Comparison of ENCODE assay signal across 16 cellular contexts in genomic region chr9:136663311-136663679, GRCh38. TPM values are rescaled to one million over a fixed set of nuclear protein-coding genes. Genes with fewer than 3 reads are reported as not detected.
A peak's percentile ranks its signal among the peaks of the same experiment; 100 is the strongest.
DNase-seq lines count a peak whose midpoint lies in the region; ATAC-seq, FAIRE-seq and TF ChIP-seq lines count a peak whose summit lies in the region.
"Had no signal": no experiment of that assay in that cellular context is flagged by ENCODE, and none has a peak within 500 bp of the region (broad histone marks: within the 10 kb centered on the region; RNA-seq: fewer than 3 reads in every experiment).

No MANE protein-coding gene starts in this region.

- H3K4me3 ChIP-seq in adrenal gland (peak overlapping the region in 1 of 4 donors; percentile 52), endothelial cell of umbilical vein (replicated peaks in 1 of 3; ENCODE audit: insufficient read depth in 1 of 3, low read depth in 1 of 3, low read length in 3 of 3) (peak overlapping the region; percentile 83 to 93 (median 90)), muscle layer of duodenum (ENCODE audit: low read depth in 1 of 2, low read length in 2 of 2) (peak overlapping the region; percentile 21 to 48), PC-9 (no peak overlapping the region)

- no peak overlapping the region for H2AFZ ChIP-seq in endothelial cell of umbilical vein (ENCODE audit: low read depth, low read length)
- H2AFZ ChIP-seq in PC-9, result no peak overlapping the region

- DNase-seq in adrenal gland, result no peak
- no peak for DNase-seq in endothelial cell of umbilical vein (ENCODE audit: low read depth, low spot score)
- DNase-seq in PC-9, result no peak
- no peak for DNase-seq in NCI-H1105 treated with DMSO at 0.1 percent for 48 hours (lab: John Stamatoyannopoulos, UW)
- DNase-seq: activated CD8-positive, alpha-beta T cell treated with anti-CD3 and anti-CD28 coated beads, Interleukin-2, amount 10 ng/mL, durations not matched to agents 7 days and 5 days; COR-L47; NCI-H146; NCI-H345; T-cell had no signal

- peak overlapping the region in 4 of 5 donors; percentile 16 to 89 (median 52) for H3K27ac ChIP-seq in adrenal gland
- H3K27ac ChIP-seq in endothelial cell of umbilical vein (ENCODE audit: insufficient read depth, low read depth, low read length), result peak overlapping the region; percentile 85
- no peak overlapping the region for H3K27ac ChIP-seq in muscle layer of duodenum (ENCODE audit: low read length)
- peak overlapping the region; percentile 27 for H3K27ac ChIP-seq in temporal lobe (ENCODE audit: low read depth, low read length)
- no peak overlapping the region for H3K27ac ChIP-seq in PC-9
- H3K27ac ChIP-seq: VCaP had no signal

- TF ChIP-seq POLR2A in adrenal gland (IDR thresholded peaks at IDR 0.05) (no peak), endothelial cell of umbilical vein (IDR thresholded peaks at IDR 0.05; ENCODE audit: low read depth, low read length) (no peak)

- H3F3A ChIP-seq in PC-9 (ENCODE audit: insufficient read depth, low read depth), result peaks cover 11% of the 10 kb centered on the region; the same call in 1 of the 2 replicates

- TF ChIP-seq CTCF in adrenal gland (IDR thresholded peaks at IDR 0.05), result no peak
- TF ChIP-seq CTCF in endothelial cell of umbilical vein (IDR thresholded peaks at IDR 0.05; ENCODE audit: extremely low read depth in 1 of 2, insufficient read depth in 1 of 2, low read depth in 1 of 2, low read length in 2 of 2), result no peak
- no peak for TF ChIP-seq CTCF in PC-9 (conservative IDR thresholded peaks at IDR 0.05)

- H3K27me3 ChIP-seq in adrenal gland (peaks cover 27% of the 10 kb centered on the region), endothelial cell of umbilical vein (ENCODE audit: control insufficient read depth in 2 of 2, insufficient read depth in 2 of 2, low read length in 2 of 2) (no peaks in the 10 kb centered on the region), muscle layer of duodenum (ENCODE audit: low read depth, low read length) (peaks cover 20% of the 10 kb centered on the region), PC-9 (ENCODE audit: insufficient read depth, low read depth) (peaks cover 16% of the 10 kb centered on the region; the same call in 1 of the 2 replicates)

- H3K4me1 ChIP-seq in adrenal gland (replicated peaks in 1 of 2) (no peaks in the 10 kb centered on the region), endothelial cell of umbilical vein (ENCODE audit: control insufficient read depth, extremely low read depth, insufficient read depth, low read length) (peaks cover 42% of the 10 kb centered on the region), muscle layer of duodenum (ENCODE audit: control insufficient read depth in 1 of 2, insufficient read depth in 2 of 2, low read length in 2 of 2) (peaks cover 0 to 11% of the 10 kb centered on the region in 2 donors), PC-9 (replicated peaks; ENCODE audit: insufficient read depth) (no peaks in the 10 kb centered on the region)

- H4K20me1 ChIP-seq in endothelial cell of umbilical vein (replicated peaks; ENCODE audit: control insufficient read depth, extremely low read depth, insufficient read depth, low read length), result no peaks in the 10 kb centered on the region
- H4K20me1 ChIP-seq in PC-9 (ENCODE audit: insufficient read depth), result no peaks in the 10 kb centered on the region

- no peaks in the 10 kb centered on the region for H3K36me3 ChIP-seq in adrenal gland (replicated peaks in 1 of 2)
- H3K36me3 ChIP-seq in endothelial cell of umbilical vein (ENCODE audit: control insufficient read depth in 2 of 2, extremely low read depth in 1 of 2, insufficient read depth in 2 of 2, low read length in 2 of 2), result peaks cover 19 to 34% of the 10 kb centered on the region in 2 experiments
- no peaks in the 10 kb centered on the region for H3K36me3 ChIP-seq in muscle layer of duodenum (ENCODE audit: control insufficient read depth in 1 of 2, insufficient read depth in 2 of 2, low read length in 2 of 2)
- H3K36me3 ChIP-seq in PC-9 (ENCODE audit: low read depth), result no peaks in the 10 kb centered on the region

- intact Hi-C loops in adrenal gland (cut with DNase I) (no loop called here), endothelial cell of umbilical vein (cut with micrococcal nuclease) (no loop called here), PC-9 (cut with micrococcal nuclease; ENCODE audit: unreplicated experiment) (no loop called here)

- H3K9ac ChIP-seq in endothelial cell of umbilical vein (replicated peaks; ENCODE audit: extremely low read depth, insufficient read depth, low read length), result peak overlapping the region; percentile 99

- H3K9me2 ChIP-seq in PC-9 (ENCODE audit: insufficient read depth), result no peaks in the 10 kb centered on the region

- peak overlapping the region; percentile 48 for H3K4me2 ChIP-seq in endothelial cell of umbilical vein (ENCODE audit: insufficient read depth, low read length)
- no peak overlapping the region for H3K4me2 ChIP-seq in PC-9

- CTCF ChIA-PET in endothelial cell of umbilical vein (lab: Charles Lee) (interaction anchor here (7.2 kb wide), 1 partner anchor 18 kb away, joined by 90 read pairs; no protein-coding TSS in a partner anchor), PC-9 (lab: Charles Lee) (no interaction called here)

- dilution Hi-C loops in endothelial cell of umbilical vein (cut with MboI; ENCODE audit: extremely low pct_ligation_motif_present, low sequenced_read_pairs), result no loop called here

- FAIRE-seq in endothelial cell of umbilical vein (lab: Jason Lieb, UNC), result no peak
- FAIRE-seq: endometrium had no signal

- H3K79me2 ChIP-seq in endothelial cell of umbilical vein (ENCODE audit: control insufficient read depth, insufficient read depth, low read length) (peaks cover 67% of the 10 kb centered on the region), PC-9 (ENCODE audit: low read depth) (no peaks in the 10 kb centered on the region)

- H3K9me1 ChIP-seq in endothelial cell of umbilical vein (replicated peaks; ENCODE audit: control insufficient read depth, extremely low read depth, insufficient read depth, low read length), result no peaks in the 10 kb centered on the region

- H3K9me3 ChIP-seq in adrenal gland (replicated peaks in 1 of 3) (no peaks in the 10 kb centered on the region), endothelial cell of umbilical vein (replicated peaks; ENCODE audit: control insufficient read depth, insufficient read depth, low read length) (no peaks in the 10 kb centered on the region), muscle layer of duodenum (ENCODE audit: control insufficient read depth in 1 of 2, low read length in 2 of 2) (no peaks in the 10 kb centered on the region), PC-9 (ENCODE audit: insufficient read depth, low read depth) (no peaks in the 10 kb centered on the region)

- ATAC-seq in GM21529 (IDR thresholded peaks at IDR 0.05; ENCODE audit: unreplicated experiment), result no peak
- no peak for ATAC-seq in HG03439 (IDR thresholded peaks at IDR 0.05; ENCODE audit: unreplicated experiment)
- ATAC-seq: activated CD8-positive, alpha-beta T cell treated with anti-CD3 and anti-CD28 coated beads, Interleukin-2, amount 10 ng/mL, durations not matched to agents 7 days and 5 days; stimulated activated effector memory CD8-positive, alpha-beta T cell treated with anti-CD3 and anti-CD28 coated beads, Interleukin-12 subunit alpha, Interleukin-12 subunit beta, amount 100 ng/mL, for 72 hours; T-cell had no signal

- no TSS peak for BruUV-seq in endothelial cell of umbilical vein (replicated peaks; lab: Mats Ljungman, UMichigan)
- BruUV-seq in PC-9 (replicated peaks; lab: Mats Ljungman, UMichigan), result no TSS peak

- POLR2A ChIA-PET in endothelial cell of umbilical vein (lab: Charles Lee), result interaction anchor here (0.6 to 9.9 kb wide), 5 partner anchors 8 to 55 kb away, joined by 3 to 161 read pairs (median 5); no protein-coding TSS in a partner anchor
- POLR2A ChIA-PET in PC-9 (lab: Charles Lee; ENCODE audit: unreplicated experiment), result no interaction called here

- WGBS in adrenal gland, 4 donors, result 40 to 70% (median 64%) methylated on average over 1 to 16 of the region's 16 CpGs

RNA-seq across cellular contexts. Expression of gene EGFL7, which starts 0.6 kb away (rescaled TPM):
- total RNA-seq in adrenal gland (100 to 1,000 TPM in 2 of 8 donors, 10 to 100 TPM in 6; 47.1 to 158 (median 79.5) TPM), endothelial cell of umbilical vein (1,042 and 1,043 TPM in 2 replicates), temporal lobe (11.6 TPM), PC-9 (2021) (53.1 and 70.7 TPM in 2 replicates)
- polyA plus RNA-seq in adrenal gland (100 to 1,000 TPM in 2 of 3 donors, 1 to 10 TPM in 1; 1.9 to 452 (median 190) TPM), endothelial cell of umbilical vein (1,377 and 1,605 TPM in 2 replicates)
- polyA plus RNA-seq in endothelial cell of umbilical vein (2011; cell fraction: cytosol; rRNA removed), result 566 and 776 TPM in 2 replicates
- polyA plus RNA-seq in endothelial cell of umbilical vein (2011; cell fraction: nucleus; rRNA removed), result 1,080 and 1,467 TPM in 2 replicates
- polyA plus RNA-seq in endothelial cell of umbilical vein (2012), result 359 and 413 TPM in 2 replicates
- 208 and 351 TPM in 2 replicates for polyA minus RNA-seq in endothelial cell of umbilical vein
- 15.5 TPM for polyA minus RNA-seq in endothelial cell of umbilical vein (2011; cell fraction: cytosol; rRNA and poly(A)+ RNA removed)
- polyA minus RNA-seq in endothelial cell of umbilical vein (2011; cell fraction: nucleus; rRNA and poly(A)+ RNA removed), result 236 and 523 TPM in 2 replicates

RNA-seq across cellular contexts. Expression of gene AGPAT2, which starts 24.0 kb away (rescaled TPM):
- total RNA-seq in adrenal gland, result 10 to 100 TPM; 31.7 to 84.5 (median 48.0) TPM
- 100 to 1,000 TPM in 2 of 3 donors, 1 to 10 TPM in 1; 6.4 to 274 (median 139) TPM for polyA plus RNA-seq in adrenal gland
- total RNA-seq in endothelial cell of umbilical vein, result 43.0 and 45.5 TPM in 2 replicates
- 55.3 and 72.1 TPM in 2 replicates for polyA plus RNA-seq in endothelial cell of umbilical vein
- polyA plus RNA-seq in endothelial cell of umbilical vein (2011; cell fraction: cytosol; rRNA removed), result 31.4 and 42.0 TPM in 2 replicates
- polyA plus RNA-seq in endothelial cell of umbilical vein (2011; cell fraction: nucleus; rRNA removed), result 33.3 and 33.9 TPM in 2 replicates
- 26.9 and 34.8 TPM in 2 replicates for polyA plus RNA-seq in endothelial cell of umbilical vein (2012)
- 25.6 and 28.5 TPM in 2 replicates for polyA minus RNA-seq in endothelial cell of umbilical vein
- 92.9 TPM for polyA minus RNA-seq in endothelial cell of umbilical vein (2011; cell fraction: cytosol; rRNA and poly(A)+ RNA removed)
- 9.0 and 14.7 TPM in 2 replicates for polyA minus RNA-seq in endothelial cell of umbilical vein (2011; cell fraction: nucleus; rRNA and poly(A)+ RNA removed)
- 0.98 TPM for total RNA-seq in temporal lobe
- 124 and 136 TPM in 2 replicates for total RNA-seq in PC-9 (2021)

RNA-seq across cellular contexts. Expression of gene DIPK1B, which starts 49.1 kb away (rescaled TPM):
- total RNA-seq in adrenal gland (10 to 100 TPM in 3 of 8 donors, 1 to 10 TPM in 5; 2.9 to 17.8 (median 5.4) TPM), endothelial cell of umbilical vein (242 and 253 TPM in 2 replicates), temporal lobe (18.2 TPM), PC-9 (2021) (19.0 and 32.6 TPM in 2 replicates)
- polyA plus RNA-seq in adrenal gland (10 to 100 TPM in 2 of 3 donors, 1 to 10 TPM in 1; 1.4 to 19.2 (median 16.3) TPM), endothelial cell of umbilical vein (441 and 642 TPM in 2 replicates)
- polyA plus RNA-seq in endothelial cell of umbilical vein (2011; cell fraction: cytosol; rRNA removed), result 200 and 310 TPM in 2 replicates
- 230 and 265 TPM in 2 replicates for polyA plus RNA-seq in endothelial cell of umbilical vein (2011; cell fraction: nucleus; rRNA removed)
- 68.8 and 103 TPM in 2 replicates for polyA plus RNA-seq in endothelial cell of umbilical vein (2012)
- polyA minus RNA-seq in endothelial cell of umbilical vein, result 152 and 193 TPM in 2 replicates
- not detected for polyA minus RNA-seq in endothelial cell of umbilical vein (2011; cell fraction: cytosol; rRNA and poly(A)+ RNA removed)
- 53.0 and 89.3 TPM in 2 replicates for polyA minus RNA-seq in endothelial cell of umbilical vein (2011; cell fraction: nucleus; rRNA and poly(A)+ RNA removed)

Comparison
In these comparisons a context has a peak if more than half of its experiments do, and no peak if none do; other contexts are left out.
1. H3K27ac ChIP-seq: peak in adrenal gland (4 of 5), endothelial cell of umbilical vein (single experiment) and temporal lobe (single experiment); none in muscle layer of duodenum (single experiment) and PC-9 (single experiment).
2. RNA of gene AGPAT2, which starts 24.0 kb away (total RNA-seq): 124 to 136 TPM in PC-9, 31.7 to 84.5 TPM in adrenal gland and 43.0 to 45.5 TPM in endothelial cell of umbilical vein; 0.98 TPM in temporal lobe (single experiment); every median in the first group is over 10 times any median in the second.